In genomic region chr20:62518911-62519310, GRCh38 we compare ENCODE assay signal across 27 cellular contexts. TPM values are rescaled to one million over a fixed set of nuclear protein-coding genes. Genes with fewer than 3 reads are reported as not detected.
"Had no signal": no experiment of that assay in that cellular context is flagged by ENCODE, and none has a peak within 500 bp of the region (broad histone marks: within the 10 kb centered on the region; RNA-seq: fewer than 3 reads in every experiment).

No MANE protein-coding gene starts in this region.

- H3K27ac ChIP-seq: neural progenitor cell, testis, uterus, VCaP had no signal

- H3K27ac Mint-ChIP-seq: activated CD8-positive, alpha-beta T cell treated with anti-CD3 and anti-CD28 coated beads, Interleukin-2, amount 10 ng/mL, durations not matched to agents 7 days and 5 days; activated naive CD8-positive, alpha-beta T cell treated with anti-CD3 and anti-CD28 coated beads, Interleukin-2, amount 50 U/mL, for 24 hours; activated T-helper 1 cell treated with anti-CD3 and anti-CD28 coated beads, Interleukin-12 subunit alpha, Interleukin-12 subunit beta, Interleukin-2, Interleukin-4 antibody, amounts not matched to agents 30 ng/mL and 10 ng/mL and 1 ng/mL, durations not matched to agents 14 hours and 24 hours and 36 hours; dendritic cell treated with granulocyte-macrophage colony-stimulating factor and Interleukin-4, amounts not matched to agents 40 ng/mL and 50 ng/mL, for 4 days; naive thymus-derived CD8-positive, alpha-beta T cell; neural progenitor cell had no signal

- H3K4me1 ChIP-seq: testis, uterus had no signal

- H3K4me3 Mint-ChIP-seq: activated CD8-positive, alpha-beta T cell treated with anti-CD3 and anti-CD28 coated beads, Interleukin-2, amount 10 ng/mL, durations not matched to agents 7 days and 5 days; activated naive CD8-positive, alpha-beta T cell treated with anti-CD3 and anti-CD28 coated beads, Interleukin-2, amount 50 U/mL, for 24 hours; activated T-helper 1 cell treated with anti-CD3 and anti-CD28 coated beads, Interleukin-12 subunit alpha, Interleukin-12 subunit beta, Interleukin-2, Interleukin-4 antibody, amounts not matched to agents 30 ng/mL and 10 ng/mL and 1 ng/mL, durations not matched to agents 14 hours and 24 hours and 36 hours; dendritic cell treated with granulocyte-macrophage colony-stimulating factor and Interleukin-4, amounts not matched to agents 40 ng/mL and 50 ng/mL, for 4 days; naive thymus-derived CD8-positive, alpha-beta T cell; neural progenitor cell had no signal

- H3K27me3 ChIP-seq: neural progenitor cell, testis had no signal

- H3K36me3 ChIP-seq: neural progenitor cell, uterus had no signal

- H3K9me3 ChIP-seq: testis, uterus had no signal

- H3K4me3 ChIP-seq: lung, neural progenitor cell, testis, uterus had no signal

- ATAC-seq: activated CD4-positive, CD25-positive, alpha-beta regulatory T cell treated with anti-CD3 and anti-CD28 coated beads, Interleukin-2, amount 50 U/mL, for 24 hours; activated CD8-positive, alpha-beta T cell treated with anti-CD3 and anti-CD28 coated beads, Interleukin-2, amount 10 ng/mL, durations not matched to agents 7 days and 5 days; activated naive CD8-positive, alpha-beta T cell treated with anti-CD3 and anti-CD28 coated beads, Interleukin-2, amount 50 U/mL, for 24 hours; left lobe of liver; naive thymus-derived CD8-positive, alpha-beta T cell; sciatic nerve had no signal

- H3K36me3 Mint-ChIP-seq: naive thymus-derived CD8-positive, alpha-beta T cell; neural progenitor cell had no signal

- DNase-seq: activated CD4-positive, alpha-beta T cell treated with anti-CD3 and anti-CD28 coated beads, Interleukin-2, amount 50 U/mL, for 1 hour; activated CD8-positive, alpha-beta T cell treated with anti-CD3 and anti-CD28 coated beads, Interleukin-2, amount 10 ng/mL, durations not matched to agents 7 days and 5 days; activated gamma-delta T cell; activated naive CD4-positive, alpha-beta T cell treated with anti-CD3 and anti-CD28 coated beads, Interleukin-2, amount 50 U/mL, for 16 hours; activated naive CD8-positive, alpha-beta T cell treated with anti-CD3 and anti-CD28 coated beads, Interleukin-2, amount 50 U/mL, for 24 hours; effector CD4-positive, alpha-beta T cell; foreskin fibroblast; kidney; naive thymus-derived CD8-positive, alpha-beta T cell; stimulated activated CD4-positive, alpha-beta T cell treated with anti-CD3 and anti-CD28 coated beads, Interleukin-2, amount 100 ng/mL, for 48 hours; stimulated activated CD8-positive, alpha-beta memory T cell treated with anti-CD3 and anti-CD28 coated beads, Interleukin-4, amount 100 ng/mL, for 48 hours; stimulated activated naive CD4-positive, alpha-beta T cell; testis; trophoblast cell; uterus had no signal

- H3K9me3 Mint-ChIP-seq: activated naive CD8-positive, alpha-beta T cell treated with anti-CD3 and anti-CD28 coated beads, Interleukin-2, amount 50 U/mL, for 24 hours; activated T-helper 1 cell treated with anti-CD3 and anti-CD28 coated beads, Interleukin-12 subunit alpha, Interleukin-12 subunit beta, Interleukin-2, Interleukin-4 antibody, amounts not matched to agents 30 ng/mL and 10 ng/mL and 1 ng/mL, durations not matched to agents 14 hours and 24 hours and 36 hours; dendritic cell treated with granulocyte-macrophage colony-stimulating factor and Interleukin-4, amounts not matched to agents 40 ng/mL and 50 ng/mL, for 4 days; naive thymus-derived CD8-positive, alpha-beta T cell; neural progenitor cell had no signal

RNA-seq across cellular contexts. Expression of gene GATA5, which starts 43.1 kb away (rescaled TPM):
- total RNA-seq: activated CD8-positive, alpha-beta T cell treated with anti-CD3 and anti-CD28 coated beads, Interleukin-2, amount 10 ng/mL, durations not matched to agents 7 days and 5 days; activated T-helper 1 cell treated with anti-CD3 and anti-CD28 coated beads, Interleukin-12 subunit alpha, Interleukin-12 subunit beta, Interleukin-2, Interleukin-4 antibody, amounts not matched to agents 30 ng/mL and 10 ng/mL and 1 ng/mL, durations not matched to agents 14 hours and 24 hours and 36 hours; cerebellum; epithelial cell of proximal tubule; naive thymus-derived CD8-positive, alpha-beta T cell; osteoblast; T-helper 2 cell treated with Interferon-gamma antibody and Interleukin-4, amounts not matched to agents 100 ng/mL and 5 ng/mL, for 36 hours had no signal
- polyA plus RNA-seq: naive thymus-derived CD8-positive, alpha-beta T cell had no signal
